ENCODE assay signal across 15 cellular contexts in genomic region chr3:187775549-187775948, GRCh38. TPM values are rescaled to one million over a fixed set of nuclear protein-coding genes. Genes with fewer than 3 reads are reported as not detected.
DNase-seq lines count a peak whose midpoint lies in the region; ATAC-seq and TF ChIP-seq lines count a peak whose summit lies in the region.
"Had no signal": no experiment of that assay in that cellular context is flagged by ENCODE, and none has a peak within 500 bp of the region (broad histone marks: within the 10 kb centered on the region; RNA-seq: fewer than 3 reads in every experiment).

No MANE protein-coding gene starts in this region.

- no peak overlapping the region for H3K4me3 ChIP-seq in heart left ventricle
- no peak overlapping the region for H3K4me3 ChIP-seq in right atrium auricular region
- H3K4me3 ChIP-seq: GM23338 had no signal

- H3K36me3 ChIP-seq in heart left ventricle = no peaks in the 10 kb centered on the region
- H3K36me3 ChIP-seq in right atrium auricular region = no peaks in the 10 kb centered on the region

- ATAC-seq in heart left ventricle = peak in 3 of 4 donors; percentile 48 to 58 (median 58)
- no peak for ATAC-seq in T-helper 17 cell
- ATAC-seq in left ventricle myocardium superior = peak; percentile 80
- ATAC-seq in HG03565 (IDR thresholded peaks at IDR 0.05; ENCODE audit: unreplicated experiment) = no peak
- ATAC-seq: CD8-positive, alpha-beta T cell; GM23338; HCT116 had no signal

- no peaks in the 10 kb centered on the region for H3K27me3 ChIP-seq in heart left ventricle
- no peaks in the 10 kb centered on the region for H3K27me3 ChIP-seq in right atrium auricular region

- WGBS in heart left ventricle, 4 donors = 23 to 36% (median 27%) methylated on average over 1 of the region's 1 CpG

- H3K4me1 ChIP-seq in heart left ventricle (peaks cover 0 to 47% (median 7%) of the 10 kb centered on the region in 12 donors), right atrium auricular region (peaks cover 0 to 6% of the 10 kb centered on the region in 2 donors)
- H3K4me1 ChIP-seq: Caco-2 had no signal

- no peak overlapping the region for H3K4me3 Mint-ChIP-seq in T-helper 17 cell
- H3K4me3 Mint-ChIP-seq: CD4-positive, CD25-positive, alpha-beta regulatory T cell; CD8-positive, alpha-beta T cell; GM23338; H9 had no signal

- peak overlapping the region; percentile 21 for H3K27ac Mint-ChIP-seq in T-helper 17 cell
- H3K27ac Mint-ChIP-seq: CD4-positive, CD25-positive, alpha-beta regulatory T cell; CD8-positive, alpha-beta T cell; GM23338; H9 had no signal

- H3K27me3 Mint-ChIP-seq in T-helper 17 cell = no peaks in the 10 kb centered on the region
- H3K27me3 Mint-ChIP-seq: CD4-positive, CD25-positive, alpha-beta regulatory T cell had no signal

- TF ChIP-seq POLR2A in heart left ventricle (IDR thresholded peaks at IDR 0.05) = no peak

- H3K9me3 ChIP-seq in heart left ventricle (no peaks in the 10 kb centered on the region), right atrium auricular region (no peaks in the 10 kb centered on the region), T-helper 17 cell (ENCODE audit: control insufficient read depth, low read length, poor library complexity, severe bottlenecking) (no peaks in the 10 kb centered on the region)
- H3K9me3 ChIP-seq: Caco-2 had no signal

- H3K4me1 Mint-ChIP-seq in T-helper 17 cell = peaks cover 21% of the 10 kb centered on the region

- intact Hi-C loops in heart left ventricle (cut with DNase I) (no loop called here), left ventricle myocardium superior (cut with micrococcal nuclease) (no loop called here)

- DNase-seq in heart left ventricle (no peak), right atrium auricular region (ENCODE audit: low spot score) (no peak), T-helper 17 cell (no peak), left ventricle myocardium superior (no peak), NCI-H2029 treated with DMSO at 0.1 percent for 48 hours (lab: John Stamatoyannopoulos, UW) (no peak)
- DNase-seq: C1 segment of cervical spinal cord; Caco-2; CD4-positive, CD25-positive, alpha-beta regulatory T cell; CD8-positive, alpha-beta T cell; DMS79; GF-D8; H9 had no signal

- H3K36me3 Mint-ChIP-seq in T-helper 17 cell (ENCODE audit: low read depth) = no peaks in the 10 kb centered on the region
- H3K36me3 Mint-ChIP-seq: CD4-positive, CD25-positive, alpha-beta regulatory T cell; CD8-positive, alpha-beta T cell had no signal

- no peak for TF ChIP-seq CTCF in heart left ventricle (IDR thresholded peaks at IDR 0.05)
- no peak for TF ChIP-seq CTCF in right atrium auricular region (IDR thresholded peaks at IDR 0.05)

- H3K27ac ChIP-seq in heart left ventricle (peak overlapping the region in 2 of 12 donors; percentile 19 to 20), right atrium auricular region (no peak overlapping the region)

RNA-seq across cellular contexts. Expression of gene BCL6, which starts 30.3 kb away (rescaled TPM):
- total RNA-seq in heart left ventricle (100 to 1,000 TPM in 1 of 9 donors, 10 to 100 TPM in 8; 29.7 to 109 (median 62.0) TPM), right atrium auricular region (10 to 100 TPM; 53.0 to 88.6 TPM), T-helper 17 cell (10 to 100 TPM; 25.8 to 29.7 TPM), left ventricle myocardium superior (104 TPM)
- polyA plus RNA-seq in heart left ventricle = 10 to 100 TPM; 29.3 to 45.7 TPM

Comparison
In these comparisons a context has a peak if more than half of its experiments do, and no peak if none do; other contexts are left out.
1. ATAC-seq: peak in heart left ventricle (3 of 4) and left ventricle myocardium superior (single experiment); none in T-helper 17 cell (single experiment) and HG03565 (single experiment).